Comparison of ENCODE assay signal across 1 cellular context in the genomic region with DNA sequence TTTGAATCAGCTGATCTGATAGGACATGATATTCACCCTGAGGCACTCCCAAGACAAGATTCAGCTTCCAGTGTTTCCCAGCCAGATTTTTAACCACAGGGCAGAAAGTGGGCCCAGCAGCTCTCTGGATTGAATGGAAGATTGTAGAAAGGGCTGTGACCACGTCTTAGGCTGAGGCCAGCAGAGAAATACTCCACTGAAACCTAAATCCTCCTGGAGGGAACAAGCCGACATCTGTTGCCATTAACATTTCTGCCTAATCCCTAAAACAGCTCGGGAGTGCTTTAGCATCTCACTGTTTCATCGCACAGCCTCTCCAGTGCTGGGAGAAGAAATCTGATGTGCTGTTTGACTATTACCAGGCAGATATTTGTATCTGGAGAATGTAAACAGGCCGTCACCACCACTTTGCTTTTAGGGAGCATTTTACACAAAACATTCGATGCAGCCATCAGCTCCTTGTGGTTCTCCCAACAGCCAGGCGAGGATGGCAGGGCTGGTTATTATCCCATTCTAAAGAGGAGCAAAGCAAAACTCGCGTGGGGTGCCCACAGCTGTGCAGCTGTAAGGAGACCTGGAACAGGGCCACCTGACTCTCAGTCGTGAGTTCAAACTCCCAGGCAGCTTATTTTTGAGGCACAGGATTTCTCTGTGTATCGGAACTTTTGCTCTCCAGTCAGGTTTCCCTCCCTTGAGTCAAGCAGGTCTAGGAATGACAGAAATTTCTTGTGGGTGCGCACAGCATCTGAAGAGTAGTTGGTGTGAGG.
TF ChIP-seq lines count a peak whose summit lies in the region.

No MANE protein-coding gene starts in this region.

TF ChIP-seq in IMR-90, 13 proteins besides CTCF, POLR2A, EP300 and RAD21 (continued from another document):
- TF ChIP-seq, protein P1, sequence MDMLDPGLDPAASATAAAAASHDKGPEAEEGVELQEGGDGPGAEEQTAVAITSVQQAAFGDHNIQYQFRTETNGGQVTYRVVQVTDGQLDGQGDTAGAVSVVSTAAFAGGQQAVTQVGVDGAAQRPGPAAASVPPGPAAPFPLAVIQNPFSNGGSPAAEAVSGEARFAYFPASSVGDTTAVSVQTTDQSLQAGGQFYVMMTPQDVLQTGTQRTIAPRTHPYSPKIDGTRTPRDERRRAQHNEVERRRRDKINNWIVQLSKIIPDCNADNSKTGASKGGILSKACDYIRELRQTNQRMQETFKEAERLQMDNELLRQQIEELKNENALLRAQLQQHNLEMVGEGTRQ (IDR thresholded peaks at IDR 0.05; ENCODE audit: low read depth, low read length) = no peak
- no peak for TF ChIP-seq SMC3 (IDR thresholded peaks at IDR 0.05; ENCODE audit: low read depth, low read length)
- TF ChIP-seq, protein P2, sequence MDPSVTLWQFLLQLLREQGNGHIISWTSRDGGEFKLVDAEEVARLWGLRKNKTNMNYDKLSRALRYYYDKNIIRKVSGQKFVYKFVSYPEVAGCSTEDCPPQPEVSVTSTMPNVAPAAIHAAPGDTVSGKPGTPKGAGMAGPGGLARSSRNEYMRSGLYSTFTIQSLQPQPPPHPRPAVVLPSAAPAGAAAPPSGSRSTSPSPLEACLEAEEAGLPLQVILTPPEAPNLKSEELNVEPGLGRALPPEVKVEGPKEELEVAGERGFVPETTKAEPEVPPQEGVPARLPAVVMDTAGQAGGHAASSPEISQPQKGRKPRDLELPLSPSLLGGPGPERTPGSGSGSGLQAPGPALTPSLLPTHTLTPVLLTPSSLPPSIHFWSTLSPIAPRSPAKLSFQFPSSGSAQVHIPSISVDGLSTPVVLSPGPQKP (IDR thresholded peaks at IDR 0.05; ENCODE audit: borderline replicate concordance, low read depth, low read length) = no peak
